Comparison of ENCODE assay signal across 8 cellular contexts in genomic region chr9:107637421-107638420, GRCh38.
A peak's percentile ranks its signal among the peaks of the same experiment; 100 is the strongest.
DNase-seq lines count a peak whose midpoint lies in the region; ATAC-seq and TF ChIP-seq lines count a peak whose summit lies in the region.

No MANE protein-coding gene starts in this region.

- H3K36me3 Mint-ChIP-seq in GM23338 (ENCODE audit: low read depth): no peaks in the 10 kb centered on the region

- peaks cover 39% of the 10 kb centered on the region for H3K4me1 Mint-ChIP-seq in GM23338

- TF ChIP-seq CTCF in AG09309 (IDR thresholded peaks at IDR 0.05; ENCODE audit: control insufficient read depth, insufficient read depth, low read depth, low read length, missing control alignments) (no peak), GM23338 (conservative IDR thresholded peaks at IDR 0.05; ENCODE audit: low read depth in 2 of 2) (no peak), epithelial cell of esophagus (IDR thresholded peaks at IDR 0.05; ENCODE audit: insufficient read depth, low read depth, low read length, missing control alignments) (no peak)

- H3K27ac ChIP-seq in GM23338 (ENCODE audit: low read depth): no peak overlapping the region
- H3K27ac ChIP-seq in SJCRH30: peak overlapping the region; percentile 92

- peaks cover 18% of the 10 kb centered on the region for H3K27me3 Mint-ChIP-seq in GM23338 (ENCODE audit: insufficient read depth, low read depth, poor library complexity)

- H3K9me3 Mint-ChIP-seq in GM23338: no peaks in the 10 kb centered on the region

- H3K4me3 Mint-ChIP-seq in GM23338: peak overlapping the region; percentile 77

- H3K36me3 ChIP-seq in GM23338 (ENCODE audit: insufficient read depth) (peaks cover 5% of the 10 kb centered on the region; the same call in 1 of the 2 replicates), SJCRH30 (no peaks in the 10 kb centered on the region)

- H3K4me3 ChIP-seq in AG09309 (ENCODE audit: control insufficient read depth, low read depth, low read length) (peak overlapping the region; percentile 54), GM23338 (peak overlapping the region; percentile 60), SJCRH30 (peak overlapping the region; percentile 64), epithelial cell of esophagus (ENCODE audit: low read length) (peak overlapping the region; percentile 52)

- DNase-seq in AG09309 (ENCODE audit: low read depth): peak; percentile 96
- DNase-seq in GM23338 (ENCODE audit: low spot score): peak; percentile 80
- DNase-seq in SJCRH30: peak; percentile 93 to 95
- peak; percentile 74 for DNase-seq in epithelial cell of esophagus (ENCODE audit: low read depth)
- peak; percentile 94 for DNase-seq in medulla oblongata (ENCODE audit: extremely low spot score)
- DNase-seq in stromal cell of bone marrow (ENCODE audit: low read depth): peak; percentile 98
- no peak for DNase-seq in NCI-H226

- peaks cover 25% of the 10 kb centered on the region for H3K4me1 ChIP-seq in GM23338 (ENCODE audit: insufficient read depth)
- H3K4me1 ChIP-seq in SJCRH30: peaks cover 33% of the 10 kb centered on the region

- no peaks in the 10 kb centered on the region for H4K20me1 ChIP-seq in GM23338 (replicated peaks; ENCODE audit: insufficient read depth)

- H3K9me2 ChIP-seq in GM23338 (ENCODE audit: insufficient read depth): no peaks in the 10 kb centered on the region

- no peak overlapping the region for H3K27ac Mint-ChIP-seq in GM23338

- peak overlapping the region; percentile 86 for H3K4me2 ChIP-seq in GM23338

- ATAC-seq in GM23338 (peak; percentile 90), HG03196 (IDR thresholded peaks at IDR 0.05; ENCODE audit: unreplicated experiment) (no peak)

- peaks cover 5% of the 10 kb centered on the region; the same call in 1 of the 2 replicates for H3F3A ChIP-seq in GM23338 (replicated peaks; ENCODE audit: low read depth)

- no peaks in the 10 kb centered on the region for H3K79me2 ChIP-seq in GM23338 (replicated peaks; ENCODE audit: insufficient read depth)

- H3K27me3 ChIP-seq in GM23338 (ENCODE audit: insufficient read depth): peaks cover 17% of the 10 kb centered on the region; the same call in 1 of the 2 replicates
- no peaks in the 10 kb centered on the region for H3K27me3 ChIP-seq in SJCRH30

- no peaks in the 10 kb centered on the region for H3K9me3 ChIP-seq in SJCRH30 (replicated peaks)

- peak overlapping the region; percentile 93 for H2AFZ ChIP-seq in GM23338

TF ChIP-seq in GM23338, 12 proteins besides CTCF, POLR2A, EP300 and RAD21:
- TF ChIP-seq EZH2phosphoT487 (IDR thresholded peaks at IDR 0.05; ENCODE audit: unreplicated experiment): no peak
- no peak for TF ChIP-seq ZNF114 (CRISPR knock-in tag; IDR thresholded peaks at IDR 0.05)
- TF ChIP-seq ZNF331 (CRISPR knock-in tag; IDR thresholded peaks at IDR 0.05; ENCODE audit: low read depth): no peak
- TF ChIP-seq REST (IDR thresholded peaks at IDR 0.05; ENCODE audit: unreplicated experiment): no peak
- no peak for TF ChIP-seq STAT1 (IDR thresholded peaks at IDR 0.05; ENCODE audit: unreplicated experiment)
- peak; percentile 24; the same call in 1 of the 2 replicates for TF ChIP-seq CREB1 (CRISPR knock-in tag; IDR thresholded peaks at IDR 0.05; ENCODE audit: low read depth)
- TF ChIP-seq JUNB (IDR thresholded peaks at IDR 0.05; ENCODE audit: unreplicated experiment): no peak
- peak; percentile 49 for TF ChIP-seq POLR2AphosphoS5 (IDR thresholded peaks at IDR 0.05; ENCODE audit: low read depth)
TF ChIP-seq in GM23338: peak in this region for 2.
